ENCODE assay signal across 1 cellular context in the genomic region with DNA sequence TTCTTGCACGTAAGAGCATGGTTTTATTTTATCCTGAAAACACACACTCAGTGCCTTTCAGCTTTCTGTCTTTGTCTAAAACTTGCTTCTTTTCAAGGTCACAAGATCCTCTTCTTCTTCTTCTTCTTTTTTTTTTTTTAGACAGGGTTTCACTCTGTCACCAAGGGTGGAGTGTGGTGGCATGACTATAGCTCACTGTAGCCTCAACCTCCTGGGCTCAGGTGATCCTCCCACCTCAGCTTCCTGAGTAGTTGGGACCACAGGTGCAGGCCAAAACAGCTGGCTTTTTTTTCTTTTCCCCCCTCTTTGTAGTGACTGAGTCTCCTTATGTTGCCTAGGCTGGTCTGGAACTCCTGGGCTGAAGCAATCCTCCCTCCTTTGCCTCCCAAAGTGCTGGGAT.
TF ChIP-seq lines count a peak whose summit lies in the region.

No MANE protein-coding gene starts in this region.

TF ChIP-seq in WTC11, 78 proteins besides CTCF, POLR2A, EP300 and RAD21 (continued from another document):
- TF ChIP-seq ARID4B (CRISPR knock-in tag; IDR thresholded peaks at IDR 0.05; ENCODE audit: borderline replicate concordance): no peak
